Comparison of ENCODE assay signal across 21 cellular contexts in the genomic region with DNA sequence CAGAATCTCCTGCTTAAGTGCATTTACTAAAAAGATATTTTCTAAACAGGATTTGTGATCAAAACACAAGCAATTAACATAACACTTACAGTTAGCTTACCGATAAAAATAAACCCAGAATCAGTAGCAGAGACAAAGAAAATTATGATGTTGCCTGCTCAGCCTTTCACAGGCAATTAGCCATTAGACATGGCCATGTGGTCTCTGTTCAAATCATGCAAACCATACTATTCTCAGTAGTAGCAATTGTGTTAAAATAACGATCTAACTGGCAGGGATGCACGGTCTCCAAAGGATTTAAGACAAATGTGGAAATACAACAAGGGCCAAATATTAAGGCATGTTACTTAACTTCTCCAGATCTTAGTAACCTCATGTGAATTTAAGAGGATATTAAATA. TPM values are rescaled to one million over a fixed set of nuclear protein-coding genes. Genes with fewer than 3 reads are reported as not detected.
A peak's percentile ranks its signal among the peaks of the same experiment; 100 is the strongest.
DNase-seq lines count a peak whose midpoint lies in the region; ATAC-seq, FAIRE-seq and TF ChIP-seq lines count a peak whose summit lies in the region.
"Had no signal": no experiment of that assay in that cellular context is flagged by ENCODE, and none has a peak within 500 bp of the region (broad histone marks: within the 10 kb centered on the region; RNA-seq: fewer than 3 reads in every experiment).

No MANE protein-coding gene starts in this region.

- H3K36me3 ChIP-seq in GM12878 (ENCODE audit: control insufficient read depth in 2 of 2, insufficient read depth in 2 of 2, low read length in 1 of 2) (no peaks in the 10 kb centered on the region), neutrophil (peaks cover 19% of the 10 kb centered on the region), prostate gland (no peaks in the 10 kb centered on the region)
- H3K36me3 ChIP-seq: adrenal gland had no signal

- TF ChIP-seq RAD21 in GM12878 (IDR thresholded peaks at IDR 0.05; ENCODE audit: insufficient read depth, low read depth, low read length) = no peak

- POLR2A ChIA-PET in GM12878 (lab: Charles Lee) = no interaction called here

- peak; percentile 30 for FAIRE-seq in H54 (lab: Jason Lieb, UNC)
- no peak for FAIRE-seq in GM12878 (lab: Jason Lieb, UNC)
- FAIRE-seq: A549, bronchial epithelial cell had no signal

- ATAC-seq in GM12878 = peak; percentile 61
- ATAC-seq: A549, foreskin keratinocyte had no signal

- CTCF ChIA-PET in GM12878 (lab: Yijun Ruan, JAX) = no interaction called here

- SMC1A ChIA-PET in GM12878 (lab: Charles Lee; ENCODE audit: uncharacterized antibody, unreplicated experiment) = interaction anchor here (1.0 to 1.3 kb wide), 2 partner anchors 17 to 55 kb away, joined by 3 to 5 read pairs; no protein-coding TSS in a partner anchor

- RAD21 ChIA-PET in GM12878 (lab: Charles Lee; ENCODE audit: unreplicated experiment) = interaction anchor here (1.3 kb wide), 1 partner anchor 65 kb away, joined by 3 read pairs; no protein-coding TSS in a partner anchor

- H3K9me3 ChIP-seq in GM12878 (replicated peaks; ENCODE audit: control insufficient read depth, insufficient read depth, low read length) = no peaks in the 10 kb centered on the region
- H3K9me3 ChIP-seq in neutrophil = no peaks in the 10 kb centered on the region
- H3K9me3 ChIP-seq in prostate gland = no peaks in the 10 kb centered on the region
- H3K9me3 ChIP-seq: A549, adrenal gland had no signal

- 22% methylated on average over 3 of the region's 3 CpGs for WGBS in GM12878 (ENCODE audit: insufficient coverage, insufficient replicate concordance, low lambda C conversion rate, missing lambda C conversion rate)
- WGBS in prostate gland = 85% methylated on average over 3 of the region's 3 CpGs

- no peaks in the 10 kb centered on the region for H3K27me3 ChIP-seq in GM12878 (replicated peaks in 1 of 2; ENCODE audit: control insufficient read depth in 2 of 2, insufficient read depth in 2 of 2, low read length in 1 of 2)
- no peaks in the 10 kb centered on the region for H3K27me3 ChIP-seq in neutrophil
- H3K27me3 ChIP-seq in prostate gland (replicated peaks; ENCODE audit: insufficient read depth) = no peaks in the 10 kb centered on the region
- H3K27me3 ChIP-seq: adrenal gland, foreskin keratinocyte had no signal

- TF ChIP-seq CTCF in GM12878 (IDR thresholded peaks at IDR 0.05 in 2 of 3, conservative IDR thresholded peaks at IDR 0.05 in 1 of 3; ENCODE audit: control insufficient read depth in 2 of 3, extremely low read depth in 1 of 3, insufficient read depth in 1 of 3, low read depth in 3 of 3, low read length in 3 of 3) (no peak), neutrophil (IDR thresholded peaks at IDR 0.05) (no peak), prostate gland (IDR thresholded peaks at IDR 0.05) (no peak)

- H3K4me2 ChIP-seq in GM12878 (ENCODE audit: control insufficient read depth, insufficient read depth) = no peak overlapping the region
- H3K4me2 ChIP-seq: A549 had no signal

- no TSS peak for BruUV-seq in GM12878 (replicated peaks; lab: Mats Ljungman, UMichigan)

- in situ Hi-C loops in GM12878 (cut with MboI) = no loop called here

- H2AFZ ChIP-seq in GM12878 (ENCODE audit: control insufficient read depth, low read depth, low read length) = no peak overlapping the region

- intact Hi-C loops in GM12878 (cut with micrococcal nuclease; ENCODE audit: unreplicated experiment) = no loop called here
- intact Hi-C loops in prostate gland (cut with DNase I) = no loop called here

- DNase-seq in NCI-H748 (lab: John Stamatoyannopoulos, UW; ENCODE audit: unreplicated experiment) (peak; percentile 3), NCI-H748 treated with DMSO at 0.1 percent for 48 hours (lab: John Stamatoyannopoulos, UW) (no peak), H54 (ENCODE audit: insufficient read length, low spot score) (no peak), GM12878 (ENCODE audit: low read depth, low spot score) (no peak), NOMO-1 (lab: John Stamatoyannopoulos, UW; ENCODE audit: unreplicated experiment in 2 of 2) (no peak), prostate gland (ENCODE audit: low spot score) (no peak), MV-4-11 (lab: John Stamatoyannopoulos, UW) (no peak)
- DNase-seq: activated CD4-positive, alpha-beta T cell treated with anti-CD3 and anti-CD28 coated beads, Interleukin-2, amount 10 ng/mL, durations not matched to agents 24 days and 14 days; activated CD8-positive, alpha-beta memory T cell treated with anti-CD3 and anti-CD28 coated beads, Interleukin-2, amount 50 U/mL, for 4 hours; activated effector memory CD4-positive, alpha-beta T cell treated with anti-CD3 and anti-CD28 coated beads, Interleukin-2, amount 50 U/mL, for 16 hours; adrenal gland; C1 segment of cervical spinal cord; foreskin keratinocyte; hippocampal formation; NCI-H1930; nucleus accumbens; retina; SW 1271 had no signal

- TF ChIP-seq POLR2A in H54 (IDR thresholded peaks at IDR 0.05; ENCODE audit: low read depth, low read length) (no peak), GM12878 (IDR thresholded peaks at IDR 0.05; ENCODE audit: low read depth, low read length) (no peak), prostate gland (IDR thresholded peaks at IDR 0.05) (no peak)

- H3K79me2 ChIP-seq in GM12878 (ENCODE audit: control insufficient read depth, insufficient read depth, low read length) = peaks cover 16% of the 10 kb centered on the region

- no peak overlapping the region for H3K4me3 ChIP-seq in GM12878
- no peak overlapping the region for H3K4me3 ChIP-seq in neutrophil (ENCODE audit: low read depth in 1 of 2, low read length in 1 of 2)
- no peak overlapping the region for H3K4me3 ChIP-seq in prostate gland
- H3K4me3 ChIP-seq: A549, adrenal gland had no signal

- H4K20me1 ChIP-seq in GM12878 (ENCODE audit: control insufficient read depth, insufficient read depth) = no peaks in the 10 kb centered on the region

- TF ChIP-seq EP300 in GM12878 (IDR thresholded peaks at IDR 0.05; ENCODE audit: borderline replicate concordance in 1 of 2, control insufficient read depth in 1 of 2, low read depth in 2 of 2, low read length in 2 of 2) = no peak

- H3K27ac ChIP-seq in GM12878 (ENCODE audit: control insufficient read depth, insufficient read depth) = no peak overlapping the region; the same call in 1 of the 2 replicates
- peak overlapping the region; percentile 38 for H3K27ac ChIP-seq in neutrophil
- no peak overlapping the region for H3K27ac ChIP-seq in prostate gland
- H3K27ac ChIP-seq: A549, adrenal gland, foreskin keratinocyte had no signal

- H3K4me1 ChIP-seq in GM12878 (ENCODE audit: control insufficient read depth, insufficient read depth, low read length) (peaks cover 5% of the 10 kb centered on the region; the same call in 1 of the 2 replicates), neutrophil (ENCODE audit: control insufficient read depth in 1 of 2, insufficient read depth in 1 of 2, low read depth in 1 of 2, low read length in 1 of 2) (no peaks in the 10 kb centered on the region), prostate gland (replicated peaks) (no peaks in the 10 kb centered on the region)
- H3K4me1 ChIP-seq: adrenal gland, foreskin keratinocyte had no signal

- no peak overlapping the region for H3K9ac ChIP-seq in GM12878 (ENCODE audit: control insufficient read depth, insufficient read depth, low read length)

TF ChIP-seq in GM12878, 131 proteins besides CTCF, POLR2A, EP300 and RAD21:
- TF ChIP-seq NFXL1 (IDR thresholded peaks at IDR 0.05; ENCODE audit: borderline replicate concordance) = no peak
- no peak for TF ChIP-seq NFYA (IDR thresholded peaks at IDR 0.05; ENCODE audit: borderline replicate concordance, low read depth, low read length)
- no peak for TF ChIP-seq SMAD5 (IDR thresholded peaks at IDR 0.05; ENCODE audit: low read depth)
- TF ChIP-seq BCL11A (IDR thresholded peaks at IDR 0.05; ENCODE audit: low read depth, low read length) = no peak
- TF ChIP-seq, protein P1, sequence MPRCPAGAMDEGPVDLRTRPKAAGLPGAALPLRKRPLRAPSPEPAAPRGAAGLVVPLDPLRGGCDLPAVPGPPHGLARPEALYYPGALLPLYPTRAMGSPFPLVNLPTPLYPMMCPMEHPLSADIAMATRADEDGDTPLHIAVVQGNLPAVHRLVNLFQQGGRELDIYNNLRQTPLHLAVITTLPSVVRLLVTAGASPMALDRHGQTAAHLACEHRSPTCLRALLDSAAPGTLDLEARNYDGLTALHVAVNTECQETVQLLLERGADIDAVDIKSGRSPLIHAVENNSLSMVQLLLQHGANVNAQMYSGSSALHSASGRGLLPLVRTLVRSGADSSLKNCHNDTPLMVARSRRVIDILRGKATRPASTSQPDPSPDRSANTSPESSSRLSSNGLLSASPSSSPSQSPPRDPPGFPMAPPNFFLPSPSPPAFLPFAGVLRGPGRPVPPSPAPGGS (IDR thresholded peaks at IDR 0.05; ENCODE audit: borderline replicate concordance, insufficient read depth, low read depth, low read length, poor library complexity, severe bottlenecking) = no peak
- no peak for TF ChIP-seq FOXK2 (IDR thresholded peaks at IDR 0.05)

RNA-seq across cellular contexts. Expression of a gene that starts 59.6 kb away (rescaled TPM):
- 45.5 and 45.8 TPM in 2 replicates for total RNA-seq in GM12878 (2013; cell fraction: nucleolus; rRNA removed)
- total RNA-seq in GM12878 (2014; rRNA removed) (51.1 and 61.7 TPM in 2 replicates), GM12878 (2014; rRNA removed; fragmentation: Illumina TruSeq; extraction: Trizol) (64.5 and 67.6 TPM in 2 replicates), GM12878 (2021) (104 and 108 TPM in 2 replicates), prostate gland (100 to 1,000 TPM in 1 of 2 donors, 10 to 100 TPM in 1; 56.6 to 140 TPM)
- 16.2 TPM for polyA plus RNA-seq in GM12878 (2011; ENCODE audit: low read depth)
- polyA plus RNA-seq in GM12878 (2011; rRNA removed) (68.6 and 76.7 TPM in 2 replicates), GM12878 (2014; fragmentation: Illumina TruSeq; extraction: Trizol) (56.7 and 67.8 TPM in 2 replicates), GM12878 (2014; fragmentation: Nextera tagmentation; extraction: Ambion mirVana) (10 to 100 TPM; 12.5 to 17.6 TPM), GM12878 (2014; rRNA removed) (32.5 and 39.3 TPM in 2 replicates), GM12878 (2016; fragmentation: Nextera tagmentation; extraction: Ambion mirVana) (10 to 100 TPM; 48.0 to 54.3 TPM)
- 62.5 and 74.4 TPM in 2 replicates for polyA plus RNA-seq in GM12878 (2011; cell fraction: cytosol; rRNA removed)
- 22.7 and 24.8 TPM in 2 replicates for polyA plus RNA-seq in GM12878 (2011; cell fraction: nucleus; rRNA removed)
- 26.0 and 27.3 TPM in 2 replicates for polyA plus RNA-seq in GM12878 (2012)
- 105 and 178 TPM in 2 replicates for polyA minus RNA-seq in GM12878 (2011; rRNA and poly(A)+ RNA removed)
- 40.0 and 48.8 TPM in 2 replicates for polyA minus RNA-seq in GM12878 (2011; cell fraction: cytosol; rRNA and poly(A)+ RNA removed)
- 19.6 and 30.6 TPM in 2 replicates for polyA minus RNA-seq in GM12878 (2011; cell fraction: nucleus; rRNA and poly(A)+ RNA removed)
